ENCODE assay signal across 37 cellular contexts in genomic region chr21:32585970-32586369, GRCh38. TPM values are rescaled to one million over a fixed set of nuclear protein-coding genes. Genes with fewer than 3 reads are reported as not detected.
"Had no signal": no experiment of that assay in that cellular context is flagged by ENCODE, and none has a peak within 500 bp of the region (broad histone marks: within the 10 kb centered on the region; RNA-seq: fewer than 3 reads in every experiment).

No MANE protein-coding gene starts in this region.

- H3K27ac ChIP-seq: KMS-11 had no signal

- DNase-seq: Karpas-422, Kasumi-1, MG63, MM.1S, MV-4-11, NCI-H1048, NCI-H1092, NCI-H1092 treated with DMSO at 0.1 percent for 48 hours, NCI-H1105, NCI-H1105 treated with DMSO at 0.1 percent for 48 hours, NCI-H1417, NCI-H1417 treated with DMSO at 0.1 percent for 48 hours, NCI-H1436, NCI-H1436 treated with DMSO at 0.1 percent for 48 hours, NCI-H146, NCI-H1694, NCI-H1694 treated with DMSO at 0.1 percent for 48 hours, NCI-H187, NCI-H187 treated with DMSO at 0.1 percent for 48 hours, NCI-H1930, NCI-H2029, NCI-H2029 treated with DMSO at 0.1 percent for 48 hours, NCI-H2081, NCI-H2081 treated with DMSO at 0.1 percent for 48 hours, NCI-H2107, NCI-H2171, NCI-H2171 treated with DMSO at 0.1 percent for 48 hours, NCI-H2227 treated with DMSO at 0.1 percent for 48 hours, NCI-H226, NCI-H345, NCI-H446, NCI-H446 treated with DMSO at 0.1 percent for 48 hours, NCI-H510A, NCI-H510A treated with DMSO at 0.1 percent for 48 hours had no signal

- H3K4me2 ChIP-seq: KMS-11 had no signal

- H3K9me3 ChIP-seq: MG63 had no signal

- H3K4me3 ChIP-seq: MG63 had no signal

- H3K36me3 ChIP-seq: MG63 had no signal

- H3K9ac ChIP-seq: KMS-11 had no signal

- H3K27me3 ChIP-seq: MG63 had no signal

RNA-seq across cellular contexts. Expression of gene TCP10L, which starts 0.6 kb away (rescaled TPM):
- total RNA-seq: LHCN-M2, MCF 10A had no signal
